ENCODE assay signal across 8 cellular contexts in genomic region chr16:5034167-5034523, GRCh38. TPM values are rescaled to one million over a fixed set of nuclear protein-coding genes. Genes with fewer than 3 reads are reported as not detected.
DNase-seq lines count a peak whose midpoint lies in the region; ATAC-seq, FAIRE-seq and TF ChIP-seq lines count a peak whose summit lies in the region.

No MANE protein-coding gene starts in this region.

- H3K4me3 ChIP-seq in astrocyte (ENCODE audit: insufficient read depth, low read depth, low read length) (peak overlapping the region; percentile 83), lower leg skin (ENCODE audit: low read depth, poor library complexity, severe bottlenecking) (peak overlapping the region; percentile 82), tibial artery (peak overlapping the region; percentile 69 to 93)

- no peaks in the 10 kb centered on the region for H3K79me2 ChIP-seq in astrocyte (ENCODE audit: insufficient read depth, low read length)

- H3K27me3 Mint-ChIP-seq in activated CD8-positive, alpha-beta memory T cell treated with anti-CD3 and anti-CD28 coated beads, Interleukin-2, amount 10 ng/mL, durations not matched to agents 7 days and 5 days, result no peaks in the 10 kb centered on the region
- no peaks in the 10 kb centered on the region for H3K27me3 Mint-ChIP-seq in astrocyte (ENCODE audit: low read depth, unreplicated experiment)

- H3K4me1 Mint-ChIP-seq in activated CD8-positive, alpha-beta memory T cell treated with anti-CD3 and anti-CD28 coated beads, Interleukin-2, amount 10 ng/mL, durations not matched to agents 7 days and 5 days, result peaks cover 17% of the 10 kb centered on the region
- H3K4me1 Mint-ChIP-seq in astrocyte (ENCODE audit: low read depth, unreplicated experiment), result peaks cover 9% of the 10 kb centered on the region

- H3K9ac ChIP-seq in astrocyte (ENCODE audit: low read length), result peak overlapping the region; percentile 75

- no peaks in the 10 kb centered on the region for H4K20me1 ChIP-seq in astrocyte (ENCODE audit: insufficient read depth, low read length)

- no peaks in the 10 kb centered on the region for H3K36me3 Mint-ChIP-seq in activated CD8-positive, alpha-beta memory T cell treated with anti-CD3 and anti-CD28 coated beads, Interleukin-2, amount 10 ng/mL, durations not matched to agents 7 days and 5 days
- peaks cover 5% of the 10 kb centered on the region for H3K36me3 Mint-ChIP-seq in astrocyte (ENCODE audit: low read depth, unreplicated experiment)

- H3K27ac Mint-ChIP-seq in activated CD8-positive, alpha-beta memory T cell treated with anti-CD3 and anti-CD28 coated beads, Interleukin-2, amount 10 ng/mL, durations not matched to agents 7 days and 5 days, result peak overlapping the region; percentile 80
- H3K27ac Mint-ChIP-seq in astrocyte (ENCODE audit: unreplicated experiment), result peak overlapping the region; percentile 79

- 9 to 17% methylated on average over 2 of the region's 2 CpGs for WGBS in lower leg skin, 2 donors

- H3K36me3 ChIP-seq in astrocyte (ENCODE audit: insufficient read depth, low read length) (no peaks in the 10 kb centered on the region), tibial artery (peaks cover 0 to 22% (median 0%) of the 10 kb centered on the region in 3 donors)

- H3K27ac ChIP-seq in astrocyte (ENCODE audit: low read depth, low read length) (peak overlapping the region; percentile 53), tibial artery (peak overlapping the region; percentile 54 to 63)

- H3K9me3 Mint-ChIP-seq in activated CD8-positive, alpha-beta memory T cell treated with anti-CD3 and anti-CD28 coated beads, Interleukin-2, amount 10 ng/mL, durations not matched to agents 7 days and 5 days (ENCODE audit: low read depth), result no peaks in the 10 kb centered on the region
- no peaks in the 10 kb centered on the region for H3K9me3 Mint-ChIP-seq in astrocyte (ENCODE audit: unreplicated experiment)

- no peaks in the 10 kb centered on the region for H3K27me3 ChIP-seq in astrocyte (ENCODE audit: insufficient read depth, low read length)
- no peaks in the 10 kb centered on the region for H3K27me3 ChIP-seq in tibial artery

- H3K9me3 ChIP-seq in astrocyte (ENCODE audit: insufficient read depth, low read depth, low read length), result no peaks in the 10 kb centered on the region
- no peaks in the 10 kb centered on the region for H3K9me3 ChIP-seq in tibial artery

- intact Hi-C loops in lower leg skin (cut with DNase I; ENCODE audit: low total_unique reads), result no loop called here
- intact Hi-C loops in tibial artery (cut with DNase I; ENCODE audit: low total_unique reads), result no loop called here

- peak overlapping the region; percentile 85 for H3K4me3 Mint-ChIP-seq in activated CD8-positive, alpha-beta memory T cell treated with anti-CD3 and anti-CD28 coated beads, Interleukin-2, amount 10 ng/mL, durations not matched to agents 7 days and 5 days
- H3K4me3 Mint-ChIP-seq in astrocyte (ENCODE audit: unreplicated experiment), result peak overlapping the region; percentile 91

- peak overlapping the region; percentile 86 for H2AFZ ChIP-seq in astrocyte (ENCODE audit: low read depth, low read length)

- peak overlapping the region; percentile 89 for H3K4me2 ChIP-seq in astrocyte (ENCODE audit: low read length)

- ATAC-seq in activated CD8-positive, alpha-beta memory T cell treated with anti-CD3 and anti-CD28 coated beads, Interleukin-2, amount 10 ng/mL, durations not matched to agents 7 days and 5 days, result no peak
- ATAC-seq in HG03460 (IDR thresholded peaks at IDR 0.05; ENCODE audit: unreplicated experiment) (no peak), HG03025 (IDR thresholded peaks at IDR 0.05; ENCODE audit: low FRiP score, unreplicated experiment) (no peak)
- ATAC-seq in activated CD4-positive, CD25-positive, alpha-beta regulatory T cell treated with anti-CD3 and anti-CD28 coated beads, Interleukin-2, amount 50 U/mL, for 24 hours, result no peak

- FAIRE-seq in astrocyte (lab: Jason Lieb, UNC), result no peak

- no peak for DNase-seq in activated CD8-positive, alpha-beta memory T cell treated with anti-CD3 and anti-CD28 coated beads, Interleukin-2, amount 10 ng/mL, durations not matched to agents 7 days and 5 days
- DNase-seq in activated CD8-positive, alpha-beta memory T cell treated with anti-CD3 and anti-CD28 coated beads, Interleukin-2, amount 50 U/mL, for 4 hours, result no peak
- DNase-seq in astrocyte (ENCODE audit: low read depth), result no peak
- no peak for DNase-seq in lower leg skin (ENCODE audit: low spot score in 2 of 2)
- no peak for DNase-seq in tibial artery

- H3K4me1 ChIP-seq in astrocyte (ENCODE audit: insufficient read depth, low read length) (peaks cover 19% of the 10 kb centered on the region), tibial artery (peaks cover 0 to 20% (median 16%) of the 10 kb centered on the region in 4 donors)

- CTCF ChIA-PET in activated CD8-positive, alpha-beta memory T cell treated with anti-CD3 and anti-CD28 coated beads, Interleukin-2, amount 10 ng/mL, durations not matched to agents 7 days and 5 days (lab: Charles Lee), result interaction anchor here (1.0 to 1.5 kb wide), 5 partner anchors 9 to 59 kb away, joined by 3 to 6 read pairs (median 5); no protein-coding TSS in a partner anchor

- TF ChIP-seq POLR2A in lower leg skin (IDR thresholded peaks at IDR 0.05), result no peak

- TF ChIP-seq CTCF in astrocyte (IDR thresholded peaks at IDR 0.05; ENCODE audit: insufficient read depth, low read depth, low read length), result no peak
- no peak for TF ChIP-seq CTCF in lower leg skin (IDR thresholded peaks at IDR 0.05)
- no peak for TF ChIP-seq CTCF in tibial artery (IDR thresholded peaks at IDR 0.05)

RNA-seq across cellular contexts. Expression of gene NAGPA, which starts 0.4 kb away (rescaled TPM):
- 10 to 100 TPM in 1 of 2 experiments, 1 to 10 TPM in 1; 9.7 to 12.1 TPM for total RNA-seq in activated CD8-positive, alpha-beta memory T cell treated with anti-CD3 and anti-CD28 coated beads, Interleukin-2, amount 10 ng/mL, durations not matched to agents 7 days and 5 days
- total RNA-seq in astrocyte (16.1 and 17.4 TPM in 2 replicates), lower leg skin (10 to 100 TPM; 27.6 to 85.1 (median 45.1) TPM)

RNA-seq across cellular contexts. Expression of gene C16orf89, which starts 31.6 kb away (rescaled TPM):
- not detected for total RNA-seq in activated CD8-positive, alpha-beta memory T cell treated with anti-CD3 and anti-CD28 coated beads, Interleukin-2, amount 10 ng/mL, durations not matched to agents 7 days and 5 days
- total RNA-seq in astrocyte (not detected in 2 replicates), lower leg skin (under 1 TPM in 1 of 4 donors, not detected in 3; 0.12 TPM)

RNA-seq across cellular contexts. Expression of gene ALG1, which starts 37.5 kb away (rescaled TPM):
- total RNA-seq in activated CD8-positive, alpha-beta memory T cell treated with anti-CD3 and anti-CD28 coated beads, Interleukin-2, amount 10 ng/mL, durations not matched to agents 7 days and 5 days, result 10 to 100 TPM; 21.1 to 29.0 TPM
- total RNA-seq in astrocyte (23.1 and 23.2 TPM in 2 replicates), lower leg skin (10 to 100 TPM; 10.9 to 31.5 (median 17.0) TPM)
